1 cellular context compared by ENCODE assay signal in the genomic region with DNA sequence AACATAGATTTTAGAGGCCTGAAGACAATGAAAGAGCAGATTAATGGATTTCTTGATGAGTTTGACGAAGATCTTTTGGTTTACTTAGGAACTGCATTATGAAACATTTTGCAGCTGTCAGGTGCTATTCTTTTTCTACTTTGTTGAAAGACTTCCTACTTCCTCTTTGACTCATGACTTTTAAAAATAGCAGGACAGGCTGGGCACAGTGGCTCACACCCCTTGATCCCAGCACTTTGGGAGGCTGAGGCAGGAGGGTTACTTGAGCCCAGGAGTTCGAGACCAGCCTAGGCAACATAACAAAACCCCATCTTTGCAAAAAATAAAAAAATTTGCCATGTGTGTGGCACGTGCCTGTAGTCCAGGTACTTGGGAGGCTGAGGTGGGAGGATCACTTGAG.
TF ChIP-seq lines count a peak whose summit lies in the region.

No MANE protein-coding gene starts in this region.

TF ChIP-seq in K562, 482 proteins besides CTCF, POLR2A, EP300 and RAD21 (continued from another document):
- no peak for TF ChIP-seq TSHZ1 (CRISPR knock-in tag; IDR thresholded peaks at IDR 0.05)
- TF ChIP-seq KLF1 (tag; IDR thresholded peaks at IDR 0.05): no peak
- no peak for TF ChIP-seq WHSC1 (IDR thresholded peaks at IDR 0.05; ENCODE audit: low read length)
- TF ChIP-seq, protein P1, sequence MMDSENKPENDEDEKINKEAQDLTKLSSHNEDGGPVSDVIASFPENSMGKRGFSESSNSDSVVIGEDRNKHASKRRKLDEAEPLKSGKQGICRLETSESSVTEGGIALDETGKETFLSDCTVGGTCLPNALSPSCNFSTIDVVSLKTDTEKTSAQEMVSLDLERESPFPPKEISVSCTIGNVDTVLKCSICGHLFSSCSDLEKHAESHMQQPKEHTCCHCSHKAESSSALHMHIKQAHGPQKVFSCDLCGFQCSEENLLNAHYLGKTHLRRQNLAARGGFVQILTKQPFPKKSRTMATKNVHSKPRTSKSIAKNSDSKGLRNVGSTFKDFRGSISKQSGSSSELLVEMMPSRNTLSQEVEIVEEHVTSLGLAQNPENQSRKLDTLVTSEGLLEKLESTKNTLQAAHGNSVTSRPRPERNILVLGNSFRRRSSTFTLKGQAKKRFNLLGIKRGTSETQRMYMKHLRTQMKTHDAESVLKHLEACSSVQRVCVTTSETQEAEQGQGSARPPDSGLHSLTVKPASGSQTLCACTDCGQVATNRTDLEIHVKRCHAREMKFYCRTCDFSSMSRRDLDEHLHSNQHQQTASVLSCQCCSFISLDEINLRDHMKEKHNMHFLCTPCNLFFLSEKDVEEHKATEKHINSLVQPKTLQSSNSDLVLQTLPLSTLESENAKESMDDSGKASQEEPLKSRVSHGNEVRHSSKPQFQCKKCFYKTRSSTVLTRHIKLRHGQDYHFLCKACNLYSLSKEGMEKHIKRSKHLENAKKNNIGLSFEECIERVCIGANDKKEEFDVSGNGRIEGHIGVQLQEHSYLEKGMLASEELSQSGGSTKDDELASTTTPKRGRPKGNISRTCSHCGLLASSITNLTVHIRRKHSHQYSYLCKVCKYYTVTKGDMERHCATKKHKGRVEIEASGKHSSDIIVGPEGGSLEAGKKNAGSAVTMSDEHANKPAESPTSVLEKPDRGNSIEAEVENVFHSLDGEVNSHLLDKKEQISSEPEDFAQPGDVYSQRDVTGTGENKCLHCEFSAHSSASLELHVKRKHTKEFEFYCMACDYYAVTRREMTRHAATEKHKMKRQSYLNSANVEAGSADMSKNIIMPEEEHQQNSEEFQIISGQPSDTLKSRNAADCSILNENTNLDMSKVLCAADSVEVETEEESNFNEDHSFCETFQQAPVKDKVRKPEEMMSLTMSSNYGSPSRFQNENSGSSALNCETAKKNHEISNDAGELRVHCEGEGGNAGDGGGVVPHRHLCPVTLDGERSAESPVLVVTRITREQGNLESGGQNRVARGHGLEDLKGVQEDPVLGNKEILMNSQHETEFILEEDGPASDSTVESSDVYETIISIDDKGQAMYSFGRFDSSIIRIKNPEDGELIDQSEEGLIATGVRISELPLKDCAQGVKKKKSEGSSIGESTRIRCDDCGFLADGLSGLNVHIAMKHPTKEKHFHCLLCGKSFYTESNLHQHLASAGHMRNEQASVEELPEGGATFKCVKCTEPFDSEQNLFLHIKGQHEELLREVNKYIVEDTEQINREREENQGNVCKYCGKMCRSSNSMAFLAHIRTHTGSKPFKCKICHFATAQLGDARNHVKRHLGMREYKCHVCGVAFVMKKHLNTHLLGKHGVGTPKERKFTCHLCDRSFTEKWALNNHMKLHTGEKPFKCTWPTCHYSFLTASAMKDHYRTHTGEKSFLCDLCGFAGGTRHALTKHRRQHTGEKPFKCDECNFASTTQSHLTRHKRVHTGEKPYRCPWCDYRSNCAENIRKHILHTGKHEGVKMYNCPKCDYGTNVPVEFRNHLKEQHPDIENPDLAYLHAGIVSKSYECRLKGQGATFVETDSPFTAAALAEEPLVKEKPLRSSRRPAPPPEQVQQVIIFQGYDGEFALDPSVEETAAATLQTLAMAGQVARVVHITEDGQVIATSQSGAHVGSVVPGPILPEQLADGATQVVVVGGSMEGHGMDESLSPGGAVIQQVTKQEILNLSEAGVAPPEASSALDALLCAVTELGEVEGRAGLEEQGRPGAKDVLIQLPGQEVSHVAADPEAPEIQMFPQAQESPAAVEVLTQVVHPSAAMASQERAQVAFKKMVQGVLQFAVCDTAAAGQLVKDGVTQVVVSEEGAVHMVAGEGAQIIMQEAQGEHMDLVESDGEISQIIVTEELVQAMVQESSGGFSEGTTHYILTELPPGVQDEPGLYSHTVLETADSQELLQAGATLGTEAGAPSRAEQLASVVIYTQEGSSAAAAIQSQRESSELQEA (IDR thresholded peaks at IDR 0.05; ENCODE audit: low read depth): no peak
- TF ChIP-seq RUNX1 (IDR thresholded peaks at IDR 0.05; ENCODE audit: low read depth): no peak
- TF ChIP-seq ZNF780A (CRISPR knock-in tag; IDR thresholded peaks at IDR 0.05): no peak
- no peak for TF ChIP-seq E2F3 (CRISPR knock-in tag; IDR thresholded peaks at IDR 0.05)
- TF ChIP-seq SP2 (IDR thresholded peaks at IDR 0.05; ENCODE audit: extremely low read depth, low read depth, low read length, poor library complexity, severe bottlenecking): no peak
- TF ChIP-seq BCOR (IDR thresholded peaks at IDR 0.05): no peak
- no peak for TF ChIP-seq ATF1 (CRISPR knock-in tag; IDR thresholded peaks at IDR 0.05)
- TF ChIP-seq ATF1 (tag; IDR thresholded peaks at IDR 0.05): no peak
